ENCODE assay signal across 18 cellular contexts in the genomic region with DNA sequence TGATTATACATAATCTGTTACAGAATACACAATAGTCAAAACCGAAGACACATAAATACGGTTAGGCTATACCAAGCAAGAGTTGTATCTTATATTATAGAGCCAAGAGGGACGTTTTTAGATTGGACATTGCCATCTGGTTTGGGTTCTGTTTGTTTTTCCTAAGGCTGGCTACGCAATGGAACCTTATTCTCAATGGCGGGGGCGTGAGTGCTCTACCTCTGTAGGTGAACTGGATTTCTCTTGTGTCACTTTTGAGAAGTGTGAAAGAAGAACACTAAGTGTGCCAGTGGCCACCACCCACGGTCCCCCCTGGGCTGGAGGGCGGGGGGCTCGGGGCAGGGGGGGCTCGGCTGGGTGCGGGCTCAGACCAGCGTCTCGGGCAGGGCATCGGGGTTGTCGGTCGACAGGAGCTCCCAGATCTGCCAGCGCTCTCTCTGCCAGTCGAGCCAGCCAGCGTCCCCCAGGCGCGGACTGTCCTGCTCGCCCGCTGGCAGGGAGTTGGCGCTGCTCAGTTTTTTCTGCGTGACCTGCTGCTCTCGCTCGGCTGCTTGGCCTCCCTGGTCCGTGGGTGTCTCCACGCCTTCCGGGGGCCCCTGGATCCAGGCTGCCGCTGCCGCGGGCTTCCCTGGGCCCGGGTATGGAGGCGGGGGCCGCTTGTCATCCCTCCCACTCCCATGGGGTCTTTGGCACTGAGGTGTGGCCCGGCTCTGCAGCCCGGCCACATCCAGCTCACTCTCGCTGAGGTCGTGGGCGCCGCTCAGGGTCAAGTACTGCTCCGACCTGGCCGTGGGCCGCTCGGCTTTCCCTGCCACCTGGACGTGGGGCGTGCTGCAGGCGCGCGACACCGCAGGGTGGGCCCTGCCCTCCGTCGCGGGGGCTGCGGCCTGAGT. TPM values are rescaled to one million over a fixed set of nuclear protein-coding genes. Genes with fewer than 3 reads are reported as not detected.
DNase-seq lines count a peak whose midpoint lies in the region; ATAC-seq, FAIRE-seq and TF ChIP-seq lines count a peak whose summit lies in the region.
"Had no signal": no experiment of that assay in that cellular context is flagged by ENCODE, and none has a peak within 500 bp of the region (broad histone marks: within the 10 kb centered on the region; RNA-seq: fewer than 3 reads in every experiment).

No MANE protein-coding gene starts in this region.

- WGBS in right lobe of liver (ENCODE audit: insufficient coverage, low coverage, low lambda C conversion rate, missing lambda C conversion rate): 37% methylated on average over 11 of the region's 56 CpGs
- WGBS in HepG2 (ENCODE audit: low lambda C conversion rate): 66% methylated on average over 15 of the region's 56 CpGs
- 77 to 82% (median 80%) methylated on average over 55 to 56 of the region's 56 CpGs for WGBS in ovary, 3 donors

- TF ChIP-seq EP300 in HepG2 (IDR thresholded peaks at IDR 0.05; ENCODE audit: low read depth in 2 of 2, low read length in 2 of 2): no peak
- no peak for TF ChIP-seq EP300 in HepG2 (CRISPR knock-in tag; IDR thresholded peaks at IDR 0.05; ENCODE audit: borderline replicate concordance)
- no peak for TF ChIP-seq EP300 in ovary (IDR thresholded peaks at IDR 0.05)

- DNase-seq in right lobe of liver: peak; percentile 29 to 55 (median 42)
- no peak for DNase-seq in HepG2 (ENCODE audit: low spot score)
- no peak for DNase-seq in brain microvascular endothelial cell
- DNase-seq in ovary: peak in 3 of 5 donors; percentile 20 to 34 (median 22)
- no peak for DNase-seq in COR-L47 (lab: John Stamatoyannopoulos, UW)
- no peak for DNase-seq in ACHN
- DNase-seq in mucosa of gallbladder (ENCODE audit: low spot score): no peak
- DNase-seq: DMS 273 treated with DMSO at 0.1 percent for 48 hours, GF-D8, GOT3, Kasumi-1, NCI-H1105, NCI-H1694, NCI-H510A treated with DMSO at 0.1 percent for 48 hours had no signal

- no TSS peak for BruUV-seq in HepG2 (replicated peaks; lab: Mats Ljungman, UMichigan)

- H4K20me1 ChIP-seq in HepG2 (ENCODE audit: insufficient read depth, low read length): no peaks in the 10 kb centered on the region

- POLR2A ChIA-PET in HepG2 (lab: Yijun Ruan, JAX): no interaction called here

- no peak overlapping the region for H2AFZ ChIP-seq in HepG2 (ENCODE audit: low read length)

- no peaks in the 10 kb centered on the region for H3K4me1 ChIP-seq in right lobe of liver
- peaks cover 8% of the 10 kb centered on the region; the same call in 1 of the 2 replicates for H3K4me1 ChIP-seq in HepG2 (ENCODE audit: insufficient read depth, low read length)
- H3K4me1 ChIP-seq in ovary (ENCODE audit: insufficient read depth): no peaks in the 10 kb centered on the region
- H3K4me1 ChIP-seq: A549 had no signal

- peak; percentile 57 to 80 (median 64) for ATAC-seq in right lobe of liver
- no peak for ATAC-seq in HepG2
- ATAC-seq in HG03135 (IDR thresholded peaks at IDR 0.05; ENCODE audit: unreplicated experiment): no peak
- ATAC-seq: A549 had no signal

- intact Hi-C loops in right lobe of liver (cut with DNase I) (loop anchor here (10.0 kb wide), 1 partner anchor 954 kb away; no protein-coding TSS in a partner anchor), HepG2 (cut with micrococcal nuclease; ENCODE audit: unreplicated experiment) (no loop called here), ovary (cut with DNase I) (loop anchor here in 3 of 4 donors (5.0 to 10.0 kb wide), 3 partner anchors 636 to 954 kb away; no protein-coding TSS in a partner anchor)

- TF ChIP-seq CTCF in right lobe of liver (IDR thresholded peaks at IDR 0.05) (no peak), HepG2 (CRISPR knock-in tag; IDR thresholded peaks at IDR 0.05) (no peak), brain microvascular endothelial cell (IDR thresholded peaks at IDR 0.05; ENCODE audit: low read depth, low read length, missing control alignments) (no peak), ovary (IDR thresholded peaks at IDR 0.05) (no peak)

- CTCF ChIA-PET in HepG2 (lab: Yijun Ruan, JAX; ENCODE audit: low intra/inter-chr PET ratio, low total read pairs): interaction anchor here (1.7 to 1.8 kb wide), 2 partner anchors 949 to 1019 kb away, joined by 7 to 21 read pairs; no protein-coding TSS in a partner anchor

- H3K4me3 ChIP-seq in right lobe of liver (no peak overlapping the region), HepG2 (replicated peaks in 1 of 3; ENCODE audit: insufficient read depth in 1 of 3, low read depth in 2 of 3, low read length in 3 of 3) (no peak overlapping the region), brain microvascular endothelial cell (ENCODE audit: low read depth, low read length) (peak overlapping the region; percentile 24), ovary (no peak overlapping the region)
- H3K4me3 ChIP-seq: A549 had no signal

- no peak overlapping the region for H3K4me2 ChIP-seq in HepG2 (ENCODE audit: low read depth, low read length)
- H3K4me2 ChIP-seq: A549 had no signal

- H3K79me2 ChIP-seq in HepG2 (ENCODE audit: insufficient read depth, low read length): no peaks in the 10 kb centered on the region

- H3K27me3 ChIP-seq in right lobe of liver (no peaks in the 10 kb centered on the region), HepG2 (ENCODE audit: control insufficient read depth in 1 of 2, insufficient read depth in 2 of 2, low read length in 2 of 2) (no peaks in the 10 kb centered on the region), brain microvascular endothelial cell (replicated peaks) (no peaks in the 10 kb centered on the region), ovary (no peaks in the 10 kb centered on the region)

- no peak for TF ChIP-seq RAD21 in HepG2 (CRISPR knock-in tag; IDR thresholded peaks at IDR 0.05)

- H3K9me3 ChIP-seq in right lobe of liver: no peaks in the 10 kb centered on the region
- H3K9me3 ChIP-seq in HepG2 (ENCODE audit: low read length): no peaks in the 10 kb centered on the region
- no peaks in the 10 kb centered on the region for H3K9me3 ChIP-seq in ovary
- H3K9me3 ChIP-seq: A549 had no signal

- H3K9ac ChIP-seq in HepG2 (ENCODE audit: insufficient read depth, low read depth, low read length): no peak overlapping the region

- H3K36me3 ChIP-seq in right lobe of liver: no peaks in the 10 kb centered on the region
- H3K36me3 ChIP-seq in HepG2 (replicated peaks in 1 of 2; ENCODE audit: control insufficient read depth in 1 of 2, insufficient read depth in 2 of 2, low read length in 2 of 2): no peaks in the 10 kb centered on the region
- H3K36me3 ChIP-seq in brain microvascular endothelial cell (replicated peaks): no peaks in the 10 kb centered on the region
- H3K36me3 ChIP-seq in ovary: no peaks in the 10 kb centered on the region

- TF ChIP-seq POLR2A in right lobe of liver (IDR thresholded peaks at IDR 0.05) (no peak), HepG2 (IDR thresholded peaks at IDR 0.05; ENCODE audit: insufficient read depth in 1 of 2, low read depth in 2 of 2, low read length in 2 of 2) (no peak), ovary (IDR thresholded peaks at IDR 0.05) (no peak)

- in situ Hi-C loops in HepG2 (cut with HindIII; ENCODE audit: extremely low pct_ligation_motif_present, low pct_unique_long_range_greater_than_20kb): loop anchor here (25.0 kb wide), 1 partner anchor 624 kb away; the partner anchor contains the start of gene MSL3
- in situ Hi-C loops in brain microvascular endothelial cell (cut with HindIII; ENCODE audit: low pct_ligation_motif_present, low sequenced_read_pairs): no loop called here
- in situ Hi-C loops in ACHN (cut with HindIII; ENCODE audit: low pct_ligation_motif_present, low pct_unique_long_range_greater_than_20kb, low sequenced_read_pairs): no loop called here

- H3K27ac ChIP-seq in right lobe of liver (no peak overlapping the region), HepG2 (ENCODE audit: extremely low read length, insufficient read depth, low read length) (no peak overlapping the region), brain microvascular endothelial cell (no peak overlapping the region), ovary (no peak overlapping the region)
- H3K27ac ChIP-seq: A549, C4-2B had no signal

- FAIRE-seq in HepG2 (lab: Jason Lieb, UNC): no peak
- FAIRE-seq: A549, GM12891 had no signal

TF ChIP-seq in HepG2, 621 proteins besides CTCF, POLR2A, EP300 and RAD21 (continues in another document):
- no peak for TF ChIP-seq THAP11 (CRISPR knock-in tag; IDR thresholded peaks at IDR 0.05)
- no peak for TF ChIP-seq ZNF496 (CRISPR knock-in tag; IDR thresholded peaks at IDR 0.05; ENCODE audit: insufficient replicate concordance)
- TF ChIP-seq KLF16 (CRISPR knock-in tag; IDR thresholded peaks at IDR 0.05): no peak
- TF ChIP-seq BRCA1 (CRISPR knock-in tag; IDR thresholded peaks at IDR 0.05): no peak
- TF ChIP-seq SMARCC2 (IDR thresholded peaks at IDR 0.05): no peak

RNA-seq across cellular contexts. Expression of gene HCCS, which starts 27.6 kb away (rescaled TPM):
- 10 to 100 TPM in 5 of 6 experiments, 1 to 10 TPM in 1; 8.5 to 13.1 (median 10.3) TPM for total RNA-seq in right lobe of liver
- 16.7 and 28.6 TPM in 2 replicates for total RNA-seq in HepG2 (2016; rRNA removed; fragmentation: Illumina TruSeq; extraction: Trizol)
- total RNA-seq in HepG2 (2016; cell fraction: cytosol; rRNA removed; fragmentation: Illumina TruSeq; extraction: Trizol; ENCODE audit: low read depth): 4.0 and 4.5 TPM in 2 replicates
- 16.8 and 26.4 TPM in 2 replicates for total RNA-seq in HepG2 (2016; cell fraction: insoluble cytoplasmic fraction; rRNA removed; fragmentation: Illumina TruSeq; extraction: Trizol)
- 9.5 and 14.0 TPM in 2 replicates for total RNA-seq in HepG2 (2016; cell fraction: membrane; rRNA removed; fragmentation: Illumina TruSeq; extraction: Trizol)
- total RNA-seq in HepG2 (2016; cell fraction: nucleus; rRNA removed; fragmentation: Illumina TruSeq; extraction: Trizol): 8.1 and 9.8 TPM in 2 replicates
- polyA plus RNA-seq in HepG2 (2011; rRNA removed): 12.5 and 15.4 TPM in 2 replicates
- 10.4 and 15.3 TPM in 2 replicates for polyA plus RNA-seq in HepG2 (2011; cell fraction: cytosol; rRNA removed)
- 3.2 and 4.7 TPM in 2 replicates for polyA plus RNA-seq in HepG2 (2011; cell fraction: nucleus; rRNA removed)
- 23.5 and 24.6 TPM in 2 replicates for polyA plus RNA-seq in HepG2 (2012)
- polyA plus RNA-seq in HepG2 (2016; cell fraction: cytosol; fragmentation: Illumina TruSeq; extraction: Trizol; ENCODE audit: low read depth): 7.0 and 10.8 TPM in 2 replicates
- 42.3 and 43.1 TPM in 2 replicates for polyA plus RNA-seq in HepG2 (2016; cell fraction: insoluble cytoplasmic fraction; fragmentation: Illumina TruSeq; extraction: Trizol; ENCODE audit: low read depth)
- polyA plus RNA-seq in HepG2 (2016; cell fraction: membrane; fragmentation: Illumina TruSeq; extraction: Trizol; ENCODE audit: low read depth): 10.8 and 13.1 TPM in 2 replicates
- polyA plus RNA-seq in HepG2 (2016; cell fraction: nucleus; fragmentation: Illumina TruSeq; extraction: Trizol; ENCODE audit: insufficient read depth, low read depth): 17.0 and 18.5 TPM in 2 replicates
- 8.2 and 36.9 TPM in 2 replicates for polyA minus RNA-seq in HepG2 (2011; rRNA and poly(A)+ RNA removed; ENCODE audit: low replicate concordance)
- polyA minus RNA-seq in HepG2 (2011; cell fraction: cytosol; rRNA and poly(A)+ RNA removed): 5.6 and 7.8 TPM in 2 replicates
- polyA minus RNA-seq in HepG2 (2011; cell fraction: nucleus; rRNA and poly(A)+ RNA removed): 4.1 and 5.2 TPM in 2 replicates
- 10 to 100 TPM in 5 of 7 donors, 1 to 10 TPM in 2; 6.0 to 15.7 (median 14.2) TPM for total RNA-seq in ovary
- 10 to 100 TPM; 10.4 to 28.2 TPM for polyA plus RNA-seq in ovary
- 24.9 TPM for total RNA-seq in mucosa of gallbladder

Comparison
In these comparisons a context has a peak if more than half of its experiments do, and no peak if none do; other contexts are left out.
1. ATAC-seq: peak in right lobe of liver (4 of 4); none in HepG2 (single experiment) and HG03135 (single experiment).
2. DNase-seq: peak in right lobe of liver (3 of 3) and ovary (3 of 5); none in HepG2 (single experiment), brain microvascular endothelial cell (single experiment), COR-L47 (single experiment), ACHN (single experiment) and mucosa of gallbladder (single experiment).